In genomic region chr1:50080904-50081586, GRCh38 we compare ENCODE assay signal across 11 cellular contexts. TPM values are rescaled to one million over a fixed set of nuclear protein-coding genes. Genes with fewer than 3 reads are reported as not detected.
A peak's percentile ranks its signal among the peaks of the same experiment; 100 is the strongest.
DNase-seq lines count a peak whose midpoint lies in the region; ATAC-seq, FAIRE-seq and TF ChIP-seq lines count a peak whose summit lies in the region.
"Had no signal": no experiment of that assay in that cellular context is flagged by ENCODE, and none has a peak within 500 bp of the region (broad histone marks: within the 10 kb centered on the region; RNA-seq: fewer than 3 reads in every experiment).

No MANE protein-coding gene starts in this region.

- no peaks in the 10 kb centered on the region for H3K36me3 Mint-ChIP-seq in T-cell

- H3K9me3 Mint-ChIP-seq in T-cell, result no peaks in the 10 kb centered on the region

- WGBS in A549 (ENCODE audit: missing lambda C conversion rate), result 6% methylated on average over 3 of the region's 3 CpGs
- 68 to 70% methylated on average over 3 of the region's 3 CpGs for WGBS in aorta, 2 donors

- H3K27ac ChIP-seq in A549 (no peak overlapping the region), brain microvascular endothelial cell (no peak overlapping the region), aorta (ENCODE audit: low read depth in 1 of 2, low read length in 2 of 2) (no peak overlapping the region)
- H3K27ac ChIP-seq: neutrophil had no signal

- peak; percentile 10 to 28; a peak in 3 of 5 replicates for TF ChIP-seq RAD21 in A549 (conservative IDR thresholded peaks at IDR 0.05 in 1 of 2, IDR thresholded peaks at IDR 0.05 in 1 of 2)

- TF ChIP-seq CTCF in A549 (IDR thresholded peaks at IDR 0.05), result peak; percentile 12; the same call in 1 of the 3 replicates
- peak; percentile 39 for TF ChIP-seq CTCF in GM13977 (IDR thresholded peaks at IDR 0.05; ENCODE audit: extremely low read depth, insufficient read depth, missing control alignments)
- TF ChIP-seq CTCF in brain microvascular endothelial cell (IDR thresholded peaks at IDR 0.05; ENCODE audit: low read depth, low read length, missing control alignments), result peak; percentile 7

- no peak for TF ChIP-seq POLR2A in A549 (IDR thresholded peaks at IDR 0.05; ENCODE audit: low read length)

- H3K36me3 ChIP-seq in brain microvascular endothelial cell (replicated peaks) (no peaks in the 10 kb centered on the region), aorta (ENCODE audit: control insufficient read depth in 1 of 2, insufficient read depth in 2 of 2, low read length in 1 of 2) (no peaks in the 10 kb centered on the region)
- H3K36me3 ChIP-seq: neutrophil had no signal

- TF ChIP-seq EP300 in A549 (IDR thresholded peaks at IDR 0.05), result no peak

- no peaks in the 10 kb centered on the region for H3K4me1 Mint-ChIP-seq in T-cell
- H3K4me1 Mint-ChIP-seq: activated B cell treated with CpG ODN at 0.5 μM for 24 hours had no signal

- H3K4me3 Mint-ChIP-seq in T-cell, result no peak overlapping the region
- H3K4me3 Mint-ChIP-seq: activated B cell treated with CpG ODN at 0.5 μM for 24 hours had no signal

- H3K27me3 ChIP-seq in brain microvascular endothelial cell (replicated peaks) (no peaks in the 10 kb centered on the region), aorta (ENCODE audit: control insufficient read depth in 1 of 2, insufficient read depth in 2 of 2, low read length in 1 of 2) (peaks cover 0 to 2% of the 10 kb centered on the region in 2 donors)
- H3K27me3 ChIP-seq: neutrophil had no signal

- H3K4me1 ChIP-seq in A549 (no peaks in the 10 kb centered on the region), aorta (ENCODE audit: control insufficient read depth in 1 of 2, insufficient read depth in 2 of 2, low read length in 2 of 2) (no peaks in the 10 kb centered on the region)

- no peak overlapping the region for H3K4me3 ChIP-seq in A549
- H3K4me3 ChIP-seq in brain microvascular endothelial cell (ENCODE audit: low read depth, low read length), result no peak overlapping the region
- no peak overlapping the region for H3K4me3 ChIP-seq in aorta (ENCODE audit: low read length in 2 of 2)

- H3K27ac Mint-ChIP-seq in T-cell, result no peak overlapping the region
- H3K27ac Mint-ChIP-seq: activated B cell treated with CpG ODN at 0.5 μM for 24 hours had no signal

- peak in 1 of 2 experiments; percentile 6 for DNase-seq in A549 (ENCODE audit: low read depth in 1 of 2, low spot score in 1 of 2)
- no peak for DNase-seq in GM13977 (ENCODE audit: low spot score)
- peak; percentile 4 to 28 for DNase-seq in NCI-H446 (lab: John Stamatoyannopoulos, UW)
- DNase-seq in brain microvascular endothelial cell, result no peak
- DNase-seq in aorta, result no peak
- no peak for DNase-seq in activated CD4-positive, alpha-beta T cell treated with anti-CD3 and anti-CD28 coated beads, Interleukin-2, amount 50 U/mL, for 1 hour
- DNase-seq in T-cell, result no peak
- DNase-seq: activated B cell treated with CpG ODN at 0.5 μM for 24 hours; effector CD8-positive, alpha-beta T cell had no signal

- H3K4me2 ChIP-seq in A549, result no peak overlapping the region

- FAIRE-seq in A549 (lab: Jason Lieb, UNC), result no peak

- 0 out of 6 replicates have a peak, but pooled peaks of 1 of the 2 experiments have one; percentile 33 for ATAC-seq in A549
- ATAC-seq in GM21825 (IDR thresholded peaks at IDR 0.05; ENCODE audit: unreplicated experiment), result no peak
- ATAC-seq in aorta (ENCODE audit: low FRiP score), result no peak
- ATAC-seq in T-cell (replicated peaks in 1 of 4), result no peak

- H3K9me3 ChIP-seq in A549 (no peaks in the 10 kb centered on the region), aorta (ENCODE audit: control insufficient read depth, low read length) (no peaks in the 10 kb centered on the region)
- H3K9me3 ChIP-seq: neutrophil had no signal

- POLR2A ChIA-PET in A549 (lab: Yijun Ruan, JAX) (no interaction called here), T-cell (lab: Charles Lee) (no interaction called here)

- in situ Hi-C loops in GM13977 (cut with MboI; ENCODE audit: low pct_unique_long_range_greater_than_20kb, low sequenced_read_pairs, unreplicated experiment) (no loop called here), brain microvascular endothelial cell (cut with HindIII; ENCODE audit: low pct_ligation_motif_present, low sequenced_read_pairs) (no loop called here)

- H3K27me3 Mint-ChIP-seq in T-cell, result peaks cover 0 to 6% of the 10 kb centered on the region in 2 donors
- H3K27me3 Mint-ChIP-seq: activated B cell treated with CpG ODN at 0.5 μM for 24 hours had no signal

- intact Hi-C loops in aorta (cut with DNase I), result no loop called here

- CTCF ChIA-PET in A549 (lab: Yijun Ruan, JAX), result interaction anchor here (0.8 to 1.1 kb wide), 2 partner anchors 14 to 252 kb away, joined by 3 to 4 read pairs; no protein-coding TSS in a partner anchor
- CTCF ChIA-PET in T-cell (lab: Charles Lee), result no interaction called here

TF ChIP-seq in A549, 52 proteins besides CTCF, POLR2A, EP300 and RAD21:
- TF ChIP-seq PBX3 (IDR thresholded peaks at IDR 0.05) (no peak), TFCP2L1 (CRISPR knock-in tag; IDR thresholded peaks at IDR 0.05) (no peak), RARB (CRISPR knock-in tag; IDR thresholded peaks at IDR 0.05) (no peak), SMC3 (IDR thresholded peaks at IDR 0.05) (0 out of 3 replicates have a peak, but pooled peaks have one; percentile 16), ZSCAN20 (CRISPR knock-in tag; IDR thresholded peaks at IDR 0.05) (no peak), JUN (IDR thresholded peaks at IDR 0.05) (no peak)
TF ChIP-seq in A549: peak in this region for 1.

RNA-seq across cellular contexts. Expression of gene ELAVL4, which starts 27.7 kb away (rescaled TPM):
- not detected in 2 replicates for polyA plus RNA-seq in A549 (2011; rRNA removed)
- polyA plus RNA-seq in A549 (2012; cell fraction: cytosol; rRNA removed), result not detected in 2 replicates
- not detected in 2 replicates for polyA plus RNA-seq in A549 (2012; cell fraction: nucleus; rRNA removed)
- not detected in 3 replicates for polyA plus RNA-seq in A549 (2017; fragmentation: RNase III; extraction: RNeasy Plus Mini Kit Qiagen cat#74134 plus additional on column Dnase treatment)
- not detected in 2 replicates for polyA minus RNA-seq in A549 (2011; rRNA and poly(A)+ RNA removed)
- total RNA-seq in aorta, result under 1 TPM in 1 of 2 donors, not detected in 1; 0.39 TPM
- under 1 TPM; 0.10 to 0.75 TPM for polyA plus RNA-seq in aorta
- total RNA-seq in T-cell, result not detected
- total RNA-seq: activated B cell treated with CpG ODN at 0.5 μM for 24 hours had no signal

RNA-seq across cellular contexts. Expression of gene AGBL4, which starts 57.3 kb away (rescaled TPM):
- polyA plus RNA-seq in A549 (2011; rRNA removed) (not detected in 2 replicates), A549 (2017; fragmentation: RNase III; extraction: RNeasy Plus Mini Kit Qiagen cat#74134 plus additional on column Dnase treatment) (not detected in 3 replicates), aorta (not detected)
- polyA plus RNA-seq in A549 (2012; cell fraction: cytosol; rRNA removed), result not detected in 2 replicates
- polyA plus RNA-seq in A549 (2012; cell fraction: nucleus; rRNA removed), result not detected in 2 replicates
- polyA minus RNA-seq in A549 (2011; rRNA and poly(A)+ RNA removed), result 0.17 and 0.54 TPM in 2 replicates
- total RNA-seq in aorta (under 1 TPM in 1 of 2 donors, not detected in 1; 0.18 TPM), T-cell (under 1 TPM in 1 of 5 donors, not detected in 4; 0.58 TPM)

Comparison
In these comparisons a context has a peak if more than half of its experiments do, and no peak if none do; other contexts are left out.
1. DNase-seq: peak in NCI-H446 (2 of 2); none in GM13977 (single experiment), brain microvascular endothelial cell (single experiment), aorta (0 of 2), activated CD4-positive, alpha-beta T cell treated with anti-CD3 and anti-CD28 coated beads, Interleukin-2, amount 50 U/mL, for 1 hour (single experiment) and T-cell (0 of 34).
2. Peak in every context shown above with its lines, with median percentiles within 50 percentile points of each other: CTCF ChIP-seq.